ENCODE assay signal across 1 cellular context in the genomic region with DNA sequence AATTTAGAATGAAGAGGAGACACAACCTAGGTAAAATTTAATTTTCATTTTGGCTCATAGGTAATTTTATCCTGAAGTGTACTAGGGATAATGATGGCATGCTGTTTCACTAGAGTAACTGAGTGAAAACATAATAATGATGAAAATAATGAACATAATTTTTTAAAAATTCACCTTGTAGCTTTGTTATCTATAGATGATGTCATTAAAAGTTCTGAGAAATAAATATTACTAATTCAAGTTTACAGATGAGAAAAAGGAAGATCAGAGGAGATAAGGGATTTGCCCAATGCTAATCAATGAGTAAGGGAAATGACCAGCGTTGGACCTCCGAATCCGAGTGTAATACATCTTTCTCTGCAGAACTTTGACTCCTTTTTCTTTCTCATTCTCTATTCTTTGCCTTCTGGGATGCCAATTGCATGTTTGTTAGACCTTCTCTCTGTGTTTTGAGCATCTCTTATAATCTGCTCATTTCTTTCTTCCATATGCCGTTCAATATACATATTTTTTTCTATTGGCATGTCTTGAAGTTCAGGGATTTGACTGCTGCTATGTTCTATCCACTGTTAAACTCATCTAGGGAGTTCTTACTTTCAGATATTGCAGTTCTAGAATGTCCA.
TF ChIP-seq lines count a peak whose summit lies in the region.

No MANE protein-coding gene starts in this region.

TF ChIP-seq in HepG2, 621 proteins besides CTCF, POLR2A, EP300 and RAD21 (continued from another document):
- peak; percentile 68 for TF ChIP-seq ATF7 (IDR thresholded peaks at IDR 0.05)
- no peak for TF ChIP-seq ATF7 (CRISPR knock-in tag; IDR thresholded peaks at IDR 0.05)
- no peak for TF ChIP-seq CHD2 (IDR thresholded peaks at IDR 0.05; ENCODE audit: low read depth, low read length)
